ENCODE assay signal across 11 cellular contexts in the genomic region with DNA sequence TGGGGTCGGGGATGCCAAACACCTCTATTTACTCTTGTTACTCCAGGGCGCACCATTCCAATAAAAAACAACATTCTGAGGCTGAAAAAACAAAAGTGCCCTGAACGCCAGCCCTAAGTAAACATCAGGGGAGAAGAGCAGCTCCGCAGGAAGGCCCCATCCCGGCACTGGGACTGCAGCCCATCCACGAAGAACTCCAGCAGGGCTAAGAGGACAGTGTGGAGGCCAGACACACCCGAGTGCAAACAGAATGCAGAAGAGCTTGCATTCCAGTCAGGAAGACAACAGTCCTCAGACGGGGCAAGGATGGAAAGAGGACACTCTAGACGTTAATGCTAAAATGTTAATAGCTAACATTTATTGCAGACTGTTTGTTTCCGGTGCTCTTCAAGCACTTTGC. TPM values are rescaled to one million over a fixed set of nuclear protein-coding genes. Genes with fewer than 3 reads are reported as not detected.
DNase-seq lines count a peak whose midpoint lies in the region; ATAC-seq, FAIRE-seq and TF ChIP-seq lines count a peak whose summit lies in the region.
"Had no signal": no experiment of that assay in that cellular context is flagged by ENCODE, and none has a peak within 500 bp of the region (broad histone marks: within the 10 kb centered on the region; RNA-seq: fewer than 3 reads in every experiment).

No MANE protein-coding gene starts in this region.

- H3K27me3 ChIP-seq in K562 (ENCODE audit: control insufficient read depth in 2 of 2, insufficient read depth in 2 of 2, low read length in 2 of 2) (peaks cover 8 to 17% of the 10 kb centered on the region in 2 experiments; a peak in 4 of 5 replicates), liver (ENCODE audit: control insufficient read depth in 4 of 4, insufficient read depth in 4 of 4, low read length in 3 of 4) (no peaks in the 10 kb centered on the region)

- WGBS in K562 (ENCODE audit: insufficient coverage, low coverage, missing lambda C conversion rate): 6% methylated on average over 10 of the region's 10 CpGs
- 35% methylated on average over 10 of the region's 10 CpGs for WGBS in liver

- no TSS peak for BruUV-seq in K562 (replicated peaks; lab: Mats Ljungman, UMichigan)

- TF ChIP-seq RAD21 in K562 (CRISPR knock-in tag; conservative IDR thresholded peaks at IDR 0.05 in 1 of 2, IDR thresholded peaks at IDR 0.05 in 1 of 2) (no peak), liver (IDR thresholded peaks at IDR 0.05) (no peak)

- H3K4me2 ChIP-seq in K562 (ENCODE audit: insufficient read depth, low read length): peak overlapping the region; percentile 46

- CTCF ChIA-PET in K562 (lab: Yijun Ruan, JAX; ENCODE audit: low intra/inter-chr PET ratio): no interaction called here

- no peaks in the 10 kb centered on the region for H3K79me2 ChIP-seq in K562 (ENCODE audit: control insufficient read depth, insufficient read depth, low read length)

- peaks cover 5 to 6% of the 10 kb centered on the region in 2 experiments; a peak in 2 of 5 replicates for H3K4me1 ChIP-seq in K562 (replicated peaks in 1 of 2; ENCODE audit: control insufficient read depth in 2 of 2, insufficient read depth in 2 of 2, low read length in 2 of 2)
- peaks cover 0 to 3% (median 0%) of the 10 kb centered on the region in 4 donors for H3K4me1 ChIP-seq in liver (ENCODE audit: control insufficient read depth in 4 of 4, insufficient read depth in 4 of 4, low read length in 3 of 4)

- H3K27ac ChIP-seq in K562 (ENCODE audit: extremely low read depth, low read depth, low read length) (no peak overlapping the region), liver (ENCODE audit: low read depth in 1 of 2, low read length in 2 of 2) (no peak overlapping the region), temporal lobe (ENCODE audit: low read depth, low read length) (peak overlapping the region; percentile 93)

- TF ChIP-seq EP300 in K562 (IDR thresholded peaks at IDR 0.05; ENCODE audit: low read length): no peak

- no peaks in the 10 kb centered on the region for H3K9me3 ChIP-seq in K562 (replicated peaks; ENCODE audit: control insufficient read depth, insufficient read depth, low read depth, low read length)
- H3K9me3 ChIP-seq in liver (ENCODE audit: control insufficient read depth in 4 of 4, low read length in 3 of 4): no peaks in the 10 kb centered on the region

- no peaks in the 10 kb centered on the region for H4K20me1 ChIP-seq in K562 (replicated peaks; ENCODE audit: control insufficient read depth, insufficient read depth, low read length)

- intact Hi-C loops in K562 (cut with micrococcal nuclease): no loop called here

- TF ChIP-seq POLR2A in K562 (conservative IDR thresholded peaks at IDR 0.05): no peak

- no peak for FAIRE-seq in K562 (lab: Jason Lieb, UNC)

- no peak for ATAC-seq in K562

- H3K9me1 ChIP-seq in K562 (ENCODE audit: control insufficient read depth, insufficient read depth, low read length): no peaks in the 10 kb centered on the region

- peak overlapping the region; percentile 76 for H2AFZ ChIP-seq in K562 (ENCODE audit: low read depth, low read length)

- H3K36me3 ChIP-seq in K562 (ENCODE audit: control insufficient read depth, insufficient read depth, low read length) (no peaks in the 10 kb centered on the region), liver (ENCODE audit: control insufficient read depth in 4 of 4, insufficient read depth in 3 of 4, low read depth in 1 of 4, low read length in 3 of 4) (no peaks in the 10 kb centered on the region)

- H3K4me3 ChIP-seq in K562 (no peak overlapping the region), liver (ENCODE audit: low read depth in 1 of 3, low read length in 3 of 3) (peak overlapping the region in 2 of 3 donors; percentile 24 to 28)

- TF ChIP-seq CTCF in K562 (IDR thresholded peaks at IDR 0.05 in 2 of 3, conservative IDR thresholded peaks at IDR 0.05 in 1 of 3; ENCODE audit: insufficient read depth in 2 of 3, low read depth in 1 of 3, low read length in 3 of 3) (no peak), liver (IDR thresholded peaks at IDR 0.05; ENCODE audit: low read depth, low read length, missing input control) (no peak)

- H3K9ac ChIP-seq in K562 (ENCODE audit: insufficient read depth in 1 of 2, low read depth in 2 of 2, low read length in 2 of 2): no peak overlapping the region
- H3K9ac ChIP-seq in liver (ENCODE audit: low read depth in 1 of 2, low read length in 2 of 2): no peak overlapping the region

- POLR2A ChIA-PET in K562 (lab: Yijun Ruan, JAX): interaction anchor here (0.6 kb wide), 1 partner anchor 9 kb away, joined by 3 read pairs; no protein-coding TSS in a partner anchor

- in situ Hi-C loops in K562 (cut with MboI): no loop called here

- DNase-seq in NCI-H1092 treated with DMSO at 0.1 percent for 48 hours (lab: John Stamatoyannopoulos, UW) (peak; percentile 49), NCI-H1092 (lab: John Stamatoyannopoulos, UW) (no peak), K562 (ENCODE audit: extremely low read depth in 1 of 4, low spot score in 3 of 4) (no peak), NOMO-1 treated with DMSO at 0.1 percent for 48 hours (lab: John Stamatoyannopoulos, UW; ENCODE audit: unreplicated experiment) (no peak), DMS153 treated with DMSO at 0.1 percent for 48 hours (lab: John Stamatoyannopoulos, UW; ENCODE audit: unreplicated experiment) (no peak), globus pallidus (ENCODE audit: low spot score) (no peak)

TF ChIP-seq in K562, 482 proteins besides CTCF, POLR2A, EP300 and RAD21:
- no peak for TF ChIP-seq ARHGAP35 (IDR thresholded peaks at IDR 0.05; ENCODE audit: partially characterized antibody)
- TF ChIP-seq ILK (tag; IDR thresholded peaks at IDR 0.05; ENCODE audit: borderline replicate concordance, low read depth): no peak
- no peak for TF ChIP-seq KDM5B (IDR thresholded peaks at IDR 0.05; ENCODE audit: insufficient replicate concordance, low read depth, low read length)
- TF ChIP-seq EZH2 (IDR thresholded peaks at IDR 0.05; ENCODE audit: borderline replicate concordance, low read depth, low read length): no peak

TF ChIP-seq in liver, 16 proteins besides CTCF, POLR2A, EP300 and RAD21:
- no peak for TF ChIP-seq HNF4G (IDR thresholded peaks at IDR 0.05)
- no peak for TF ChIP-seq FOXA2 (IDR thresholded peaks at IDR 0.05)
- no peak for TF ChIP-seq YY1 (IDR thresholded peaks at IDR 0.05)
- TF ChIP-seq ATF3 (IDR thresholded peaks at IDR 0.05): no peak
- no peak for TF ChIP-seq MAX (IDR thresholded peaks at IDR 0.05)
- TF ChIP-seq GABPA (IDR thresholded peaks at IDR 0.05 in 1 of 2, conservative IDR thresholded peaks at IDR 0.05 in 1 of 2): no peak
- no peak for TF ChIP-seq EGR1 (IDR thresholded peaks at IDR 0.05; ENCODE audit: low read depth in 2 of 2)
- TF ChIP-seq REST (IDR thresholded peaks at IDR 0.05): no peak
- TF ChIP-seq SP1 (IDR thresholded peaks at IDR 0.05): no peak

RNA-seq across cellular contexts. Expression of gene FAM240B, which starts 33.0 kb away (rescaled TPM):
- not detected in 2 replicates for total RNA-seq in K562 (2011; cell fraction: chromatin; rRNA removed; ENCODE audit: low replicate concordance)
- total RNA-seq in K562 (2011; cell fraction: nucleolus; rRNA removed): not detected in 2 replicates
- not detected in 2 replicates for total RNA-seq in K562 (2011; cell fraction: nucleoplasm; rRNA removed)
- total RNA-seq in K562 (2014; rRNA removed): not detected in 2 replicates
- not detected in 2 replicates for total RNA-seq in K562 (2014; rRNA removed; fragmentation: Illumina TruSeq; extraction: Trizol)
- total RNA-seq in K562 (2015; rRNA removed; fragmentation: Illumina TruSeq; extraction: Trizol): not detected in 2 replicates
- total RNA-seq in K562 (2021): not detected in 2 replicates
- not detected in 2 replicates for polyA plus RNA-seq in K562 (2011; rRNA removed)
- polyA plus RNA-seq in K562 (2011; cell fraction: cytosol; rRNA removed): not detected in 2 replicates
- not detected in 2 replicates for polyA plus RNA-seq in K562 (2011; cell fraction: nucleus; rRNA removed)
- not detected in 2 replicates for polyA plus RNA-seq in K562 (2012)
- not detected in 2 replicates for polyA plus RNA-seq in K562 (2014; fragmentation: Illumina TruSeq; extraction: Trizol)
- polyA plus RNA-seq in K562 (2014; fragmentation: Nextera tagmentation; extraction: Ambion mirVana): not detected
- polyA plus RNA-seq in K562 (2014; rRNA removed): not detected in 2 replicates
- polyA minus RNA-seq in K562 (2011; rRNA and poly(A)+ RNA removed): not detected in 2 replicates
- not detected in 2 replicates for polyA minus RNA-seq in K562 (2011; cell fraction: cytosol; rRNA and poly(A)+ RNA removed)
- polyA minus RNA-seq in K562 (2011; cell fraction: nucleus; rRNA and poly(A)+ RNA removed): not detected in 2 replicates
- not detected for total RNA-seq in liver
- polyA plus RNA-seq in liver: not detected
- not detected for total RNA-seq in temporal lobe
- total RNA-seq: subcutaneous adipose tissue had no signal
- polyA plus RNA-seq: IgD-negative memory B cell, neural cell had no signal
